Comparison of ENCODE assay signal across 17 cellular contexts in genomic region chr7:157949711-157950110, GRCh38.
DNase-seq lines count a peak whose midpoint lies in the region; ATAC-seq, FAIRE-seq and TF ChIP-seq lines count a peak whose summit lies in the region.
"Had no signal": no experiment of that assay in that cellular context is flagged by ENCODE, and none has a peak within 500 bp of the region (broad histone marks: within the 10 kb centered on the region; RNA-seq: fewer than 3 reads in every experiment).

No MANE protein-coding gene starts in this region.

- H3K36me3 ChIP-seq in bronchial epithelial cell (ENCODE audit: control insufficient read depth, insufficient read depth, low read length), result no peaks in the 10 kb centered on the region
- H3K36me3 ChIP-seq: BLaER1 had no signal

- no peak for TF ChIP-seq CTCF in bronchial epithelial cell (IDR thresholded peaks at IDR 0.05; ENCODE audit: insufficient read depth, low read length, severe bottlenecking)

- no peak overlapping the region for H3K4me3 ChIP-seq in bronchial epithelial cell (ENCODE audit: low read depth, low read length)
- H3K4me3 ChIP-seq: BLaER1, GM12878 had no signal

- FAIRE-seq in bronchial epithelial cell (lab: Jason Lieb, UNC), result no peak
- FAIRE-seq: GM12878 had no signal

- no peaks in the 10 kb centered on the region for H3K27me3 ChIP-seq in bronchial epithelial cell (ENCODE audit: control insufficient read depth, insufficient read depth, low read length)
- H3K27me3 ChIP-seq: BLaER1 had no signal

- no peak for ATAC-seq in GM19455 (IDR thresholded peaks at IDR 0.05; ENCODE audit: unreplicated experiment)
- ATAC-seq: GM12878 had no signal

- peak; percentile 47 for DNase-seq in H4 (ENCODE audit: low spot score)
- DNase-seq in RKO (ENCODE audit: low spot score), result peak; percentile 53
- peak; percentile 10 for DNase-seq in bronchial epithelial cell (ENCODE audit: low read depth)
- peak; percentile 29 for DNase-seq in iris pigment epithelial cell (ENCODE audit: low read depth)
- no peak for DNase-seq in NCI-H2107 treated with DMSO at 0.1 percent for 48 hours (lab: John Stamatoyannopoulos, UW; ENCODE audit: unreplicated experiment)
- DNase-seq in GM19240 (ENCODE audit: insufficient read length, low spot score), result no peak
- DNase-seq: CD4-positive, alpha-beta memory T cell; DMS153; EL; GOT3; NCI-H1092; NCI-H146; NCI-H2081 treated with DMSO at 0.1 percent for 48 hours; RPMI8226 had no signal

Comparison
In these comparisons a context has a peak if more than half of its experiments do, and no peak if none do; other contexts are left out.
1. DNase-seq: peak in H4 (single experiment), RKO (single experiment), bronchial epithelial cell (single experiment) and iris pigment epithelial cell (single experiment); none in NCI-H2107 treated with DMSO at 0.1 percent for 48 hours (single experiment) and GM19240 (single experiment).